In genomic region chr6:31300797-31301196, GRCh38 we compare ENCODE assay signal across 23 cellular contexts.
"Had no signal": no experiment of that assay in that cellular context is flagged by ENCODE, and none has a peak within 500 bp of the region (broad histone marks: within the 10 kb centered on the region; RNA-seq: fewer than 3 reads in every experiment).

No MANE protein-coding gene starts in this region.

- H3K4me3 ChIP-seq: PC-9, SJSA1, SK-N-MC had no signal

- H3K4me2 ChIP-seq: KMS-11, PC-9 had no signal

- H2AFZ ChIP-seq: PC-9 had no signal

- DNase-seq: IMR-90, Kasumi-1, MM.1S, NCI-H1092 treated with DMSO at 0.1 percent for 48 hours, NCI-H1436, NCI-H187, NCI-H2029, NCI-H2081 treated with DMSO at 0.1 percent for 48 hours, NCI-H2171, NCI-H226, NCI-H446, NCI-H510A, NCI-H524 treated with DMSO at 0.1 percent for 48 hours, NCI-H69, NCI-H774, PC-9, Right ventricle myocardium superior, RPMI8226, SIG-M5 had no signal

- H3K4me1 ChIP-seq: SJSA1 had no signal

- H3K36me3 ChIP-seq: SJSA1 had no signal

- FAIRE-seq: RCC 7860 had no signal

- H3K27ac ChIP-seq: KMS-11, PC-9, SJSA1, SK-N-MC had no signal

- H3K9ac ChIP-seq: KMS-11 had no signal
